Comparison of ENCODE assay signal across 1 cellular context in the genomic region with DNA sequence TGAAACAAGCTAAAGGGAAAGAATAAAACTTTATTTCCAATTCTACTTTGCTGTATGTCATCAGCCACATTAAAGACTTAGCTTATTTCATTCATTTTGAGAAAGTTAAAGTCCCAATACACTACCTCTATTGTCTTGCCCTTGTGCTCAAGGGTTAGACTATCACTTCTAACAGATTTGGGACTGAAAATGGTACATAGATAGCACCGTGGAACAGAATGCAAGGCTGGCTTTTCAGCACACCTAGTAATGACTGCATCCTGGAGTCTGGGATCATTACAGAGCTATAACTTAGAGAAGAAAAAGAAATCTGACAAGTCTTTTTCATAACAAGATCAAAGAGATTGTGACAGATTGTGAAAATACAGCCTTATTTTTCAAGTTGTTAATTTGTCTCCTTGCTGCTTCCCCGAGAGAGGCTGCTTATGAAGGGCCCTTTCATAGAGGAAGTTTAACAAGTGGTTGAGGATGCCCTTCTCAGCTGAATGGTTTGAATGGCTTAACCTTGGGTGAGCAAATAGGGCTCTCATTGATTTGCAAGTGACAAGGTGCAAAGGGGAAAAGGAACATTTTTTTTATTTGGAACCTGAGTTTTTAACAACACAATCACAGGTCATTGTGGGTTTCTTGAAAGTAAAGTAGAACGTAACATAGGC.
TF ChIP-seq lines count a peak whose summit lies in the region.

No MANE protein-coding gene starts in this region.

TF ChIP-seq in GM23338, 12 proteins besides CTCF, POLR2A, EP300 and RAD21 (continued from another document):
- TF ChIP-seq, protein P1, sequence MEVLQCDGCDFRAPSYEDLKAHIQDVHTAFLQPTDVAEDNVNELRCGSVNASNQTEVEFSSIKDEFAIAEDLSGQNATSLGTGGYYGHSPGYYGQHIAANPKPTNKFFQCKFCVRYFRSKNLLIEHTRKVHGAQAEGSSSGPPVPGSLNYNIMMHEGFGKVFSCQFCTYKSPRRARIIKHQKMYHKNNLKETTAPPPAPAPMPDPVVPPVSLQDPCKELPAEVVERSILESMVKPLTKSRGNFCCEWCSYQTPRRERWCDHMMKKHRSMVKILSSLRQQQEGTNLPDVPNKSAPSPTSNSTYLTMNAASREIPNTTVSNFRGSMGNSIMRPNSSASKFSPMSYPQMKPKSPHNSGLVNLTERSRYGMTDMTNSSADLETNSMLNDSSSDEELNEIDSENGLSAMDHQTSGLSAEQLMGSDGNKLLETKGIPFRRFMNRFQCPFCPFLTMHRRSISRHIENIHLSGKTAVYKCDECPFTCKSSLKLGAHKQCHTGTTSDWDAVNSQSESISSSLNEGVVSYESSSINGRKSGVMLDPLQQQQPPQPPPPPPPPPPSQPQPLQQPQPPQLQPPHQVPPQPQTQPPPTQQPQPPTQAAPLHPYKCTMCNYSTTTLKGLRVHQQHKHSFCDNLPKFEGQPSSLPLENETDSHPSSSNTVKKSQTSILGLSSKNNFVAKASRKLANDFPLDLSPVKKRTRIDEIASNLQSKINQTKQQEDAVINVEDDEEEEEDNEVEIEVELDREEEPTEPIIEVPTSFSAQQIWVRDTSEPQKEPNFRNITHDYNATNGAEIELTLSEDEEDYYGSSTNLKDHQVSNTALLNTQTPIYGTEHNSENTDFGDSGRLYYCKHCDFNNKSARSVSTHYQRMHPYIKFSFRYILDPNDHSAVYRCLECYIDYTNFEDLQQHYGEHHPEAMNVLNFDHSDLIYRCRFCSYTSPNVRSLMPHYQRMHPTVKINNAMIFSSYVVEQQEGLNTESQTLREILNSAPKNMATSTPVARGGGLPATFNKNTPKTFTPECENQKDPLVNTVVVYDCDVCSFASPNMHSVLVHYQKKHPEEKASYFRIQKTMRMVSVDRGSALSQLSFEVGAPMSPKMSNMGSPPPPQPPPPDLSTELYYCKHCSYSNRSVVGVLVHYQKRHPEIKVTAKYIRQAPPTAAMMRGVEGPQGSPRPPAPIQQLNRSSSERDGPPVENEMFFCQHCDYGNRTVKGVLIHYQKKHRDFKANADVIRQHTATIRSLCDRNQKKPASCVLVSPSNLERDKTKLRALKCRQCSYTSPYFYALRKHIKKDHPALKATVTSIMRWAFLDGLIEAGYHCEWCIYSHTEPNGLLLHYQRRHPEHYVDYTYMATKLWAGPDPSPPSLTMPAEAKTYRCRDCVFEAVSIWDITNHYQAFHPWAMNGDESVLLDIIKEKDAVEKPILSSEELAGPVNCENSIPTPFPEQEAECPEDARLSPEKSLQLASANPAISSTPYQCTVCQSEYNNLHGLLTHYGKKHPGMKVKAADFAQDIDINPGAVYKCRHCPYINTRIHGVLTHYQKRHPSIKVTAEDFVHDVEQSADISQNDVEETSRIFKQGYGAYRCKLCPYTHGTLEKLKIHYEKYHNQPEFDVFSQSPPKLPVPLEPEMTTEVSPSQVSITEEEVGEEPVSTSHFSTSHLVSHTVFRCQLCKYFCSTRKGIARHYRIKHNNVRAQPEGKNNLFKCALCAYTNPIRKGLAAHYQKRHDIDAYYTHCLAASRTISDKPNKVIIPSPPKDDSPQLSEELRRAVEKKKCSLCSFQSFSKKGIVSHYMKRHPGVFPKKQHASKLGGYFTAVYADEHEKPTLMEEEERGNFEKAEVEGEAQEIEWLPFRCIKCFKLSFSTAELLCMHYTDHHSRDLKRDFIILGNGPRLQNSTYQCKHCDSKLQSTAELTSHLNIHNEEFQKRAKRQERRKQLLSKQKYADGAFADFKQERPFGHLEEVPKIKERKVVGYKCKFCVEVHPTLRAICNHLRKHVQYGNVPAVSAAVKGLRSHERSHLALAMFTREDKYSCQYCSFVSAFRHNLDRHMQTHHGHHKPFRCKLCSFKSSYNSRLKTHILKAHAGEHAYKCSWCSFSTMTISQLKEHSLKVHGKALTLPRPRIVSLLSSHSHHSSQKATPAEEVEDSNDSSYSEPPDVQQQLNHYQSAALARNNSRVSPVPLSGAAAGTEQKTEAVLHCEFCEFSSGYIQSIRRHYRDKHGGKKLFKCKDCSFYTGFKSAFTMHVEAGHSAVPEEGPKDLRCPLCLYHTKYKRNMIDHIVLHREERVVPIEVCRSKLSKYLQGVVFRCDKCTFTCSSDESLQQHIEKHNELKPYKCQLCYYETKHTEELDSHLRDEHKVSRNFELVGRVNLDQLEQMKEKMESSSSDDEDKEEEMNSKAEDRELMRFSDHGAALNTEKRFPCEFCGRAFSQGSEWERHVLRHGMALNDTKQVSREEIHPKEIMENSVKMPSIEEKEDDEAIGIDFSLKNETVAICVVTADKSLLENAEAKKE (CRISPR knock-in tag; IDR thresholded peaks at IDR 0.05): no peak
